In genomic region chr2:42192642-42193566, GRCh38 we compare ENCODE assay signal across 10 cellular contexts. TPM values are rescaled to one million over a fixed set of nuclear protein-coding genes. Genes with fewer than 3 reads are reported as not detected.
A peak's percentile ranks its signal among the peaks of the same experiment; 100 is the strongest.
DNase-seq lines count a peak whose midpoint lies in the region; ATAC-seq lines count a peak whose summit lies in the region.
"Had no signal": no experiment of that assay in that cellular context is flagged by ENCODE, and none has a peak within 500 bp of the region (broad histone marks: within the 10 kb centered on the region; RNA-seq: fewer than 3 reads in every experiment).

No MANE protein-coding gene starts in this region.

- H3K27ac Mint-ChIP-seq in activated T-helper 2 cell treated with anti-CD3 and anti-CD28 coated beads, Interferon-gamma antibody, Interleukin-2, Interleukin-4, amounts not matched to agents 10 μg/mL and 5 μg/mL and 100 μg/mL, durations not matched to agents 14 hours and 24 hours and 36 hours: peak overlapping the region; percentile 21

- H3K36me3 Mint-ChIP-seq in activated T-cell treated with anti-CD3 and anti-CD28 coated beads, Interleukin-2, amount 50 U/mL, for 4 hours (ENCODE audit: insufficient read depth): peaks cover 3% of the 10 kb centered on the region
- H3K36me3 Mint-ChIP-seq in activated T-helper 2 cell treated with anti-CD3 and anti-CD28 coated beads, Interferon-gamma antibody, Interleukin-2, Interleukin-4, amounts not matched to agents 10 μg/mL and 5 μg/mL and 100 μg/mL, durations not matched to agents 14 hours and 24 hours and 36 hours (ENCODE audit: low read depth): peaks cover 3% of the 10 kb centered on the region

- no peaks in the 10 kb centered on the region for H3K9me3 Mint-ChIP-seq in activated T-cell treated with anti-CD3 and anti-CD28 coated beads, Interleukin-2, amount 50 U/mL, for 4 hours
- no peaks in the 10 kb centered on the region for H3K9me3 Mint-ChIP-seq in activated T-helper 2 cell treated with anti-CD3 and anti-CD28 coated beads, Interferon-gamma antibody, Interleukin-2, Interleukin-4, amounts not matched to agents 10 μg/mL and 5 μg/mL and 100 μg/mL, durations not matched to agents 14 hours and 24 hours and 36 hours

- H3K4me3 Mint-ChIP-seq in activated T-cell treated with anti-CD3 and anti-CD28 coated beads, Interleukin-2, amount 50 U/mL, for 4 hours: peak overlapping the region; percentile 46
- no peak overlapping the region for H3K4me3 Mint-ChIP-seq in activated T-helper 2 cell treated with anti-CD3 and anti-CD28 coated beads, Interferon-gamma antibody, Interleukin-2, Interleukin-4, amounts not matched to agents 10 μg/mL and 5 μg/mL and 100 μg/mL, durations not matched to agents 14 hours and 24 hours and 36 hours (ENCODE audit: low read depth)

- DNase-seq in activated T-cell treated with anti-CD3 and anti-CD28 coated beads, Interleukin-2, amount 50 U/mL, for 4 hours: no peak
- no peak for DNase-seq in activated T-cell treated with anti-CD3 and anti-CD28 coated beads, Interleukin-2, amount 50 U/mL, for 1 hour
- DNase-seq in activated T-helper 2 cell treated with anti-CD3 and anti-CD28 coated beads, Interferon-gamma antibody, Interleukin-2, Interleukin-4, amounts not matched to agents 10 μg/mL and 5 μg/mL and 100 μg/mL, durations not matched to agents 14 hours and 24 hours and 36 hours (ENCODE audit: low spot score): no peak
- peak; percentile 7 for DNase-seq in stimulated activated naive CD4-positive, alpha-beta T cell treated with Interleukin-2 at 50 U/mL for 16 hours (lab: John Stamatoyannopoulos, UW)
- no peak for DNase-seq in NK-92 treated with Interleukin-12 subunit alpha and Interleukin-12 subunit beta, amount 100 ng/mL, for 24 hours (lab: John Stamatoyannopoulos, UW)
- DNase-seq in NCI-H128 (lab: John Stamatoyannopoulos, UW; ENCODE audit: unreplicated experiment) (no peak), NCI-H1092 (lab: John Stamatoyannopoulos, UW) (no peak)
- DNase-seq: activated CD4-positive, alpha-beta T cell treated with anti-CD3 and anti-CD28 coated beads for 4 hours; right cardiac atrium had no signal

- H3K27me3 Mint-ChIP-seq in activated T-cell treated with anti-CD3 and anti-CD28 coated beads, Interleukin-2, amount 50 U/mL, for 4 hours (ENCODE audit: low read depth): no peaks in the 10 kb centered on the region
- H3K27me3 Mint-ChIP-seq in activated T-helper 2 cell treated with anti-CD3 and anti-CD28 coated beads, Interferon-gamma antibody, Interleukin-2, Interleukin-4, amounts not matched to agents 10 μg/mL and 5 μg/mL and 100 μg/mL, durations not matched to agents 14 hours and 24 hours and 36 hours (ENCODE audit: low read depth): no peaks in the 10 kb centered on the region

- intact Hi-C loops in activated T-helper 2 cell treated with anti-CD3 and anti-CD28 coated beads, Interferon-gamma antibody, Interleukin-2, Interleukin-4, amounts not matched to agents 10 μg/mL and 5 μg/mL and 100 μg/mL, durations not matched to agents 14 hours and 24 hours and 36 hours (cut with micrococcal nuclease): loop anchor here (10.0 kb wide), 1 partner anchor 58 kb away; no protein-coding TSS in a partner anchor

- peaks cover 72% of the 10 kb centered on the region for H3K4me1 Mint-ChIP-seq in activated T-cell treated with anti-CD3 and anti-CD28 coated beads, Interleukin-2, amount 50 U/mL, for 4 hours (ENCODE audit: low read depth)
- peaks cover 24% of the 10 kb centered on the region for H3K4me1 Mint-ChIP-seq in activated T-helper 2 cell treated with anti-CD3 and anti-CD28 coated beads, Interferon-gamma antibody, Interleukin-2, Interleukin-4, amounts not matched to agents 10 μg/mL and 5 μg/mL and 100 μg/mL, durations not matched to agents 14 hours and 24 hours and 36 hours (ENCODE audit: low read depth)

- peak; percentile 92 to 93 for ATAC-seq in activated T-cell treated with anti-CD3 and anti-CD28 coated beads, Interleukin-2, amount 50 U/mL, for 4 hours
- ATAC-seq in HG02938 (IDR thresholded peaks at IDR 0.05; ENCODE audit: unreplicated experiment): peak; percentile 66
- ATAC-seq: right cardiac atrium had no signal

RNA-seq across cellular contexts. Expression of gene EML4, which starts 23.8 kb away (rescaled TPM):
- total RNA-seq in activated T-cell treated with anti-CD3 and anti-CD28 coated beads, Interleukin-2, amount 50 U/mL, for 4 hours: 10 to 100 TPM; 57.1 to 60.0 (median 58.2) TPM
- 43.0 and 45.2 TPM in 2 replicates for total RNA-seq in activated T-helper 2 cell treated with anti-CD3 and anti-CD28 coated beads, Interferon-gamma antibody, Interleukin-2, Interleukin-4, amounts not matched to agents 10 μg/mL and 5 μg/mL and 100 μg/mL, durations not matched to agents 14 hours and 24 hours and 36 hours
